In genomic region chr5:114223866-114224265, GRCh38 we compare ENCODE assay signal across 8 cellular contexts.
DNase-seq lines count a peak whose midpoint lies in the region; ATAC-seq and TF ChIP-seq lines count a peak whose summit lies in the region.

No MANE protein-coding gene starts in this region.

- no peak overlapping the region for H3K27ac Mint-ChIP-seq in Calu3 (ENCODE audit: unreplicated experiment)
- no peak overlapping the region for H3K27ac Mint-ChIP-seq in activated T-cell treated with anti-CD3 and anti-CD28 coated beads, Interleukin-2, amount 50 U/mL, for 24 hours

- CTCF ChIA-PET in Calu3 (lab: Charles Lee) = no interaction called here

- no peaks in the 10 kb centered on the region for H3K27me3 Mint-ChIP-seq in Calu3 (ENCODE audit: unreplicated experiment)
- H3K27me3 Mint-ChIP-seq in activated T-cell treated with anti-CD3 and anti-CD28 coated beads, Interleukin-2, amount 50 U/mL, for 24 hours = no peaks in the 10 kb centered on the region

- no TSS peak for BruUV-seq in Calu3 (replicated peaks; lab: Mats Ljungman, UMichigan)

- peak; percentile 60 for ATAC-seq in GM19468 (IDR thresholded peaks at IDR 0.05; ENCODE audit: extremely low read depth, unreplicated experiment)
- ATAC-seq in GM21515 (IDR thresholded peaks at IDR 0.05; ENCODE audit: unreplicated experiment) = no peak

- H3K4me1 Mint-ChIP-seq in Calu3 (ENCODE audit: low read depth, unreplicated experiment) = no peaks in the 10 kb centered on the region
- H3K4me1 Mint-ChIP-seq in activated T-cell treated with anti-CD3 and anti-CD28 coated beads, Interleukin-2, amount 50 U/mL, for 24 hours (ENCODE audit: low read depth) = no peaks in the 10 kb centered on the region

- TF ChIP-seq CTCF in Calu3 (IDR thresholded peaks at IDR 0.05; ENCODE audit: unreplicated experiment) = no peak

- peaks cover 9% of the 10 kb centered on the region for H3K9me3 Mint-ChIP-seq in Calu3 (ENCODE audit: low read depth, unreplicated experiment)
- peaks cover 3% of the 10 kb centered on the region for H3K9me3 Mint-ChIP-seq in activated T-cell treated with anti-CD3 and anti-CD28 coated beads, Interleukin-2, amount 50 U/mL, for 24 hours

- intact Hi-C loops in Calu3 (cut with micrococcal nuclease; ENCODE audit: unreplicated experiment) = loop anchor here (5.0 kb wide), 1 partner anchor 122 kb away; no protein-coding TSS in a partner anchor

- H3K36me3 Mint-ChIP-seq in Calu3 (ENCODE audit: insufficient read depth, unreplicated experiment) = no peaks in the 10 kb centered on the region
- no peaks in the 10 kb centered on the region for H3K36me3 Mint-ChIP-seq in activated T-cell treated with anti-CD3 and anti-CD28 coated beads, Interleukin-2, amount 50 U/mL, for 24 hours (ENCODE audit: low read depth)

- no peak overlapping the region for H3K4me3 Mint-ChIP-seq in Calu3 (ENCODE audit: low read depth, unreplicated experiment)
- no peak overlapping the region for H3K4me3 Mint-ChIP-seq in activated T-cell treated with anti-CD3 and anti-CD28 coated beads, Interleukin-2, amount 50 U/mL, for 24 hours

- DNase-seq in Calu3 (peak; percentile 15), M059J (ENCODE audit: low read depth) (peak; percentile 21), fibroblast of peridontal ligament (ENCODE audit: extremely low read depth) (peak; percentile 12), midbrain (lab: John Stamatoyannopoulos, UW) (no peak), pons (ENCODE audit: low spot score) (no peak)
- no peak for DNase-seq in activated T-cell treated with anti-CD3 and anti-CD28 coated beads, Interleukin-2, amount 50 U/mL, for 24 hours

Comparison
In these comparisons a context has a peak if more than half of its experiments do, and no peak if none do; other contexts are left out.
1. DNase-seq: peak in Calu3 (single experiment), M059J (single experiment) and fibroblast of peridontal ligament (single experiment); none in midbrain (single experiment), pons (single experiment) and activated T-cell treated with anti-CD3 and anti-CD28 coated beads, Interleukin-2, amount 50 U/mL, for 24 hours (single experiment).